13 cellular contexts compared by ENCODE assay signal in the genomic region with DNA sequence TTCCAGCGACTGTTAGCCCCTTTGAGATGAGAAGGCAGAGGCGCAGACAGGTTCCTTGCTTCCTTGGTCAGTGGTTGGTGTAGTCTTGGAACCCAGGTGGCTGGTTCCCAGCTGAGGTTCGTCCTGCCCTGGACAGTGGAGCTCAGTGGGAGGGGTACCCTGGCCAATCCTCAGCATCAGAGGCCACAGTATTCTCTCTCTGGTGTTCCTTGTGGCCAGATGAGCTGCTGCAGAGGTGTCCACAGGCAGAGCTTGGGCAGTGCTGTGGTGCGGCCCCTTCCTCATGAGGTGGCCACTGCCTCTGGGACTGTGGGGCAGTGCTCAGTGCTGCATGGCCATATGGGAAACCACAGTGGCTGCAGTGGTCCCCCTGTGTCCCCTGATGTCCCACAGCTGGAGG.
DNase-seq lines count a peak whose midpoint lies in the region; TF ChIP-seq lines count a peak whose summit lies in the region.
"Had no signal": no experiment of that assay in that cellular context is flagged by ENCODE, and none has a peak within 500 bp of the region (broad histone marks: within the 10 kb centered on the region; RNA-seq: fewer than 3 reads in every experiment).

No MANE protein-coding gene starts in this region.

- no peaks in the 10 kb centered on the region for H3K79me2 ChIP-seq in H9 (ENCODE audit: insufficient read depth, low read length)

- no peak overlapping the region for H2BK5ac ChIP-seq in H9 (ENCODE audit: insufficient read length, low read length)
- peak overlapping the region; percentile 19 for H2BK5ac ChIP-seq in neuronal stem cell (ENCODE audit: low read length)

- H3K27ac ChIP-seq in BLaER1 (no peak overlapping the region), H9 (ENCODE audit: insufficient read length, low read depth, low read length) (no peak overlapping the region), neuronal stem cell (replicated peaks; ENCODE audit: low read length) (no peak overlapping the region)

- H2BK20ac ChIP-seq in H9 (ENCODE audit: low read depth, low read length, poor library complexity, severe bottlenecking): no peak overlapping the region

- H3K14ac ChIP-seq in H9 (ENCODE audit: insufficient read depth, low read length) (no peak overlapping the region), neuronal stem cell (ENCODE audit: low read length) (peak overlapping the region; percentile 39)

- TF ChIP-seq CTCF in H9 (conservative IDR thresholded peaks at IDR 0.05) (no peak), brain (conservative IDR thresholded peaks at IDR 0.05) (no peak)

- H3K4ac ChIP-seq in H9 (ENCODE audit: low read depth, low read length) (no peak overlapping the region), neuronal stem cell (ENCODE audit: low read length) (no peak overlapping the region)

- H2BK120ac ChIP-seq in H9 (ENCODE audit: low read depth, low read length, poor library complexity, severe bottlenecking) (no peak overlapping the region), neuronal stem cell (ENCODE audit: low read depth, low read length) (no peak overlapping the region)

- H3K27ac Mint-ChIP-seq in H9 (peak overlapping the region in 2 of 3 experiments; percentile 10 to 82; a peak in 2 of 7 replicates), brain (peak overlapping the region in 3 of 5 experiments; percentile 16 to 24 (median 16))
- H3K27ac Mint-ChIP-seq: CD8-positive, alpha-beta memory T cell had no signal

- H3K36me3 ChIP-seq in BLaER1 (no peaks in the 10 kb centered on the region), neuronal stem cell (replicated peaks in 1 of 2; ENCODE audit: control insufficient read depth in 2 of 2, insufficient read depth in 2 of 2, low read length in 2 of 2) (peaks cover 0 to 2% of the 10 kb centered on the region in 2 donors)
- H3K36me3 ChIP-seq: BE2C had no signal

- H2AK5ac ChIP-seq in H9 (ENCODE audit: insufficient read length, low read length) (no peak overlapping the region), neuronal stem cell (ENCODE audit: low read depth, low read length) (no peak overlapping the region)

- 0 out of 2 replicates have a peak, but pooled peaks cover 3% of the 10 kb centered on the region for H4K20me1 ChIP-seq in BLaER1
- H4K20me1 ChIP-seq in H9 (ENCODE audit: control insufficient read depth, insufficient read depth, insufficient read length): no peaks in the 10 kb centered on the region

- H3K4me3 Mint-ChIP-seq in H9 (no peak overlapping the region), brain (no peak overlapping the region)
- H3K4me3 Mint-ChIP-seq: CD8-positive, alpha-beta memory T cell had no signal

- H3K9me3 Mint-ChIP-seq in H9 (peaks cover 3 to 4% of the 10 kb centered on the region in 2 experiments; a peak in 2 of 5 replicates), brain (peaks cover 0 to 2% (median 0%) of the 10 kb centered on the region in 5 experiments)

- no peaks in the 10 kb centered on the region; a peak in 2 of 7 replicates for H3K36me3 Mint-ChIP-seq in H9 (ENCODE audit: insufficient read depth in 1 of 3, low read depth in 3 of 3)
- H3K36me3 Mint-ChIP-seq in brain: no peaks in the 10 kb centered on the region
- H3K36me3 Mint-ChIP-seq: CD8-positive, alpha-beta memory T cell had no signal

- no peak overlapping the region for H4K8ac ChIP-seq in H9 (replicated peaks; ENCODE audit: insufficient read length, low read depth, low read length)
- H4K8ac ChIP-seq in neuronal stem cell (ENCODE audit: low read depth, low read length): no peak overlapping the region

- H3K4me2 ChIP-seq in BLaER1: peak overlapping the region; percentile 36
- no peak overlapping the region for H3K4me2 ChIP-seq in H9 (ENCODE audit: insufficient read depth, insufficient read length, low read length)
- no peak overlapping the region for H3K4me2 ChIP-seq in neuronal stem cell (ENCODE audit: insufficient read depth, low read length, poor library complexity, severe bottlenecking)

- WGBS in H9 (ENCODE audit: extremely low coverage, insufficient read length, low lambda C conversion rate): no CpG with 5 or more reads among the region's 4 CpGs
- WGBS in neuronal stem cell (ENCODE audit: extremely low coverage in 2 of 2, insufficient read length in 2 of 2, insufficient replicate concordance in 1 of 2), 2 donors: no CpG with 5 or more reads among the region's 4 CpGs

- H3K9ac ChIP-seq in BLaER1 (no peak overlapping the region), H9 (ENCODE audit: extremely low read depth, insufficient read length, low read length) (no peak overlapping the region), neuronal stem cell (ENCODE audit: low read depth, low read length, poor library complexity) (no peak overlapping the region)

- H3K79me1 ChIP-seq in H9 (ENCODE audit: insufficient read depth, low read depth, low read length, poor library complexity, severe bottlenecking) (no peaks in the 10 kb centered on the region), neuronal stem cell (ENCODE audit: low read depth, low read length) (no peaks in the 10 kb centered on the region)

- H3K23ac ChIP-seq in H9 (ENCODE audit: insufficient read length, low read depth, low read length) (no peak overlapping the region), neuronal stem cell (ENCODE audit: low read depth, low read length, poor library complexity) (no peak overlapping the region)

- peaks cover 6% of the 10 kb centered on the region for H3K27me3 Mint-ChIP-seq in H9 (ENCODE audit: low read depth)
- no peaks in the 10 kb centered on the region for H3K27me3 Mint-ChIP-seq in brain

- no peaks in the 10 kb centered on the region for H3K27me3 ChIP-seq in BLaER1
- no peaks in the 10 kb centered on the region for H3K27me3 ChIP-seq in H9 (ENCODE audit: insufficient read depth, low read length)
- no peaks in the 10 kb centered on the region for H3K27me3 ChIP-seq in neuronal stem cell (ENCODE audit: control insufficient read depth in 3 of 3, insufficient read depth in 3 of 3, low read depth in 1 of 3, low read length in 3 of 3)
- H3K27me3 ChIP-seq: BE2C had no signal

- no peak overlapping the region for H3K4me3 ChIP-seq in BLaER1
- no peak overlapping the region for H3K4me3 ChIP-seq in neuronal stem cell (ENCODE audit: low read length in 2 of 2)

- H2BK15ac ChIP-seq in H9 (ENCODE audit: low read depth, low read length) (no peak overlapping the region), neuronal stem cell (ENCODE audit: low read length) (no peak overlapping the region)

- no peak overlapping the region for H2BK12ac ChIP-seq in H9 (ENCODE audit: insufficient read length, low read depth, low read length)
- H2BK12ac ChIP-seq in neuronal stem cell (ENCODE audit: low read length): peak overlapping the region; percentile 97

- H3K9me3 ChIP-seq in BLaER1 (peaks cover 6% of the 10 kb centered on the region; the same call in 1 of the 2 replicates), H9 (ENCODE audit: control insufficient read depth, low read depth, low read length) (no peaks in the 10 kb centered on the region), neuronal stem cell (replicated peaks in 1 of 2; ENCODE audit: control insufficient read depth in 2 of 2, insufficient read depth in 1 of 2, low read depth in 1 of 2, low read length in 2 of 2) (peaks cover 0 to 4% of the 10 kb centered on the region in 2 donors)
- H3K9me3 ChIP-seq: BE2C had no signal

- H3K4me1 ChIP-seq in BLaER1 (peaks cover 45% of the 10 kb centered on the region), H9 (ENCODE audit: insufficient read depth, low read length) (peaks cover 2% of the 10 kb centered on the region; the same call in 1 of the 2 replicates), neuronal stem cell (ENCODE audit: control insufficient read depth in 2 of 2, insufficient read depth in 1 of 2, low read depth in 1 of 2, low read length in 2 of 2) (peaks cover 2 to 15% of the 10 kb centered on the region in 2 donors)
- H3K4me1 ChIP-seq: Caco-2 had no signal

- H2AFZ ChIP-seq in H9 (ENCODE audit: low read length) (no peak overlapping the region), neuronal stem cell (ENCODE audit: low read length) (no peak overlapping the region)

- H3T11ph ChIP-seq in H9 (ENCODE audit: low read length): no peak overlapping the region

- H3K18ac ChIP-seq in H9 (ENCODE audit: insufficient read length, low read depth, low read length) (peak overlapping the region; percentile 21), neuronal stem cell (ENCODE audit: low read length) (peak overlapping the region; percentile 4)

- H3K4me1 Mint-ChIP-seq in H9: peaks cover 14 to 24% of the 10 kb centered on the region in 2 experiments
- peaks cover 57% of the 10 kb centered on the region for H3K4me1 Mint-ChIP-seq in brain
- H3K4me1 Mint-ChIP-seq: CD8-positive, alpha-beta memory T cell had no signal

- no peak overlapping the region for H3K56ac ChIP-seq in H9 (ENCODE audit: insufficient read length, low read depth, low read length)

- DNase-seq in H9: no peak
- DNase-seq in neuronal stem cell (ENCODE audit: low spot score): no peak
- no peak for DNase-seq in DMS 273 (lab: John Stamatoyannopoulos, UW; ENCODE audit: unreplicated experiment)
- no peak for DNase-seq in NCI-H510A (lab: John Stamatoyannopoulos, UW)
- DNase-seq in DMS53 treated with DMSO at 0.1 percent for 48 hours (lab: John Stamatoyannopoulos, UW; ENCODE audit: unreplicated experiment): no peak
- no peak for DNase-seq in putamen (ENCODE audit: low spot score)
- DNase-seq: BE2C; Caco-2; CD8-positive, alpha-beta memory T cell; DMS79 treated with DMSO at 0.1 percent for 48 hours; EL had no signal

- no peak overlapping the region for H4K5ac ChIP-seq in H9 (ENCODE audit: insufficient read length, low read depth, low read length)

- no peaks in the 10 kb centered on the region for H3K23me2 ChIP-seq in H9 (ENCODE audit: insufficient read length, low read depth, low read length, poor library complexity, severe bottlenecking)

- H4K91ac ChIP-seq in H9 (ENCODE audit: insufficient read length, low read depth, low read length) (no peak overlapping the region), neuronal stem cell (ENCODE audit: low read depth, low read length, poor library complexity) (no peak overlapping the region)
